1 cellular context compared by ENCODE assay signal in the genomic region with DNA sequence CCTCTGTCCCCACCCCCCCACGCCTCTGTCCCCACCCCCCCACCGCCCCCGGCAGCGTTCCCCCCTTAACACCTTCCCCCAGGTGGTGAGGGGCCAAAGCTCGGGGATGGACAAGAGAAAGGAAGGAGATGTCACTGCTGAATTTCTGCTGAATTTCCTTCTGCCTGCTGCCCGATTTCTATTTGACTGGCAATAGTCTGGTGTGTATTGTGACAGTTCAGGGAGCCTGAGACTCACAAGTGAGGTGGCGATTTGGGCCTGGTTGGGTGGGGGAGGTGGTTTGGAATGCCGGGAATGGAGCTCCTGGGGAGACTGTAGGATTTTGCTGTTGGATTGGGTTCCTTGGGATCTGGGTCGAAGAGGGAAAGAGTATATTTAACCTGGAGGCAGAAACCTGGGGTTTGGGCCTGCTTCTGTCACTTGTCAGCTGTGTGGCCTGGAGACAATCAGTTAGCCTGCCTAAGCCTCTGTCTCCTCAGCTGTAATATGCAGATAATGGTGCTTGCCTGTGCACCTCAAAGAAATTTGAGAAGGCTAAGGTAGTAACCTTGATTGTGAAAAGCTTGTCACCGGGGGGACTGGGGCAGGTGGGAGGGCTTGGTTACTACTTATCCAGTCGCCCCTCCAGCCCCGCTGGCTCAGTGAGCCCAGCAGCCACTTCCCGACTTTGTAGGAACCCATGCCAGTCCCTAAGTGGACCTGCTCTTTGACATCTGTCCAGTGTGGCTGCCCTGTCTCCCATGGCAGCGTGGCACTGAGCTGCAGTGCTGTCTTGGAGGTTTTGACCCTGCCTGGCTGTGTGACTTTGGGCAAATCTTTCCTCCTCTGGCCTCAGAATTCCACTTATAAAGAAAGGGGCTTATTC.
TF ChIP-seq lines count a peak whose summit lies in the region.

No MANE protein-coding gene starts in this region.

TF ChIP-seq in GM23338, 12 proteins besides CTCF, POLR2A, EP300 and RAD21:
- TF ChIP-seq EZH2 (IDR thresholded peaks at IDR 0.05; ENCODE audit: low read depth, unreplicated experiment) (no peak), CREB1 (CRISPR knock-in tag; IDR thresholded peaks at IDR 0.05; ENCODE audit: low read depth) (peak; percentile 45)
